Comparison of ENCODE assay signal across 2 cellular contexts in the genomic region with DNA sequence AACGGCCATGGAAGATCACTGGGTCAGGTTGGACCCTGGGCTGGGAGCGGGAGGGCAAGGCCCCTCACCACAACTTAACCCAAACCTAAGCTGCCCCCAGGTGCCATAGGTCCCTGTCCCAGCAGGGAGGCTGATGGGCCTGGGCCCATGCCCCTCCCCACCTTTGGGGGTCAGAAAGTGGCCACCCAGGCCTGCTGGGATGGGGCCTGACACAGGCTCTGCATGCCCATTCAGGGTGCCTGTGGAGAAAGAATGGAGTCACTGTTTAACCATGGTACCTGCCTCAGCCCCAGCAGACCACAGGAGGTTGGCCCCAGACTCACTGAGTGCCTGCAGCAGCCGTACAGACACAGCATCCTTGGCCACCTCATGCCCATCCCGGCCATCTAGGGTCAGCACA. TPM values are rescaled to one million over a fixed set of nuclear protein-coding genes. Genes with fewer than 3 reads are reported as not detected.
"Had no signal": no experiment of that assay in that cellular context is flagged by ENCODE, and none has a peak within 500 bp of the region (broad histone marks: within the 10 kb centered on the region; RNA-seq: fewer than 3 reads in every experiment).

No MANE protein-coding gene starts in this region.

RNA-seq across cellular contexts. Expression of a gene that starts 2.3 kb away (rescaled TPM):
- total RNA-seq: skeletal muscle tissue, urinary bladder had no signal
